In the genomic region with DNA sequence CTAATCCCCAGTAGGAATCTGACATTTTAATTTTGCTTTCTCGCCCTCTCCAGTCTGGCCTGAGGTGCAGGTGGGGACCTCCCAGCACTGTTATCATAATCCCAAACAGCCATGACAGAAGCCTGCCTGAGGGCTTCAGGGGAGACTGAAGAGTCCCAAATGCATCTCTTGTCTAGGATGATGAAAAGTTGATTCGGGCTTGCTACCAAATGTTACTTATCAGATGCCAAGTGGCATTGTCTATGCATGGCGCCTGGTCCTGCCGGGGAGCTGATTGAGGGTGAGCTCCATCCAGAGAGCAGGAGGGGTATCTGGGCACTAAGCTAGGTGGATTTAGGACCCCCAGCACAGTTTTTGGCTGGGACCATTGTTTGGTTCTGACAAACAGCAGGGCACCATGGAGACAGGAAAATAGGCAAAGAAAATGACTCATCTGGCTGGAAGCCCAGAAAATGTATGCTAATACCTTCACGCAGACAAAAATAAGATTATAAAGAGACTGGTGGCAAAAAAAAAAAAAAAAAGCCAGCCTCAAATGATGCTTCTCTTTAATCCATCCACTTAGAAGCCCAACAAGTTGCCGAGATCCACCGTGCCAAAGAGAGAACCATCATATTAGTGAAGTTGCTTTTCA, we compare ENCODE assay signal across 10 cellular contexts.
A peak's percentile ranks its signal among the peaks of the same experiment; 100 is the strongest.
DNase-seq lines count a peak whose midpoint lies in the region; ATAC-seq, FAIRE-seq and TF ChIP-seq lines count a peak whose summit lies in the region.
"Had no signal": no experiment of that assay in that cellular context is flagged by ENCODE, and none has a peak within 500 bp of the region (broad histone marks: within the 10 kb centered on the region; RNA-seq: fewer than 3 reads in every experiment).

No MANE protein-coding gene starts in this region.

- H3K27ac ChIP-seq in astrocyte (ENCODE audit: low read depth, low read length) (peak overlapping the region; percentile 70), HepG2 (ENCODE audit: extremely low read length, insufficient read depth, low read length) (no peak overlapping the region)

- H2AFZ ChIP-seq in astrocyte (ENCODE audit: low read depth, low read length) (no peak overlapping the region), HepG2 (ENCODE audit: low read length) (no peak overlapping the region)

- H3K9me3 Mint-ChIP-seq in astrocyte (ENCODE audit: unreplicated experiment) = peaks cover 2% of the 10 kb centered on the region
- no peaks in the 10 kb centered on the region for H3K9me3 Mint-ChIP-seq in activated naive CD4-positive, alpha-beta T cell treated with anti-CD3 and anti-CD28 coated beads, Interleukin-2, amount 10 ng/mL, durations not matched to agents 7 days and 5 days

- WGBS in HepG2 (ENCODE audit: low lambda C conversion rate) = 46% methylated on average over 7 of the region's 7 CpGs

- H3K36me3 ChIP-seq in astrocyte (ENCODE audit: insufficient read depth, low read length) (no peaks in the 10 kb centered on the region), HepG2 (replicated peaks in 1 of 2; ENCODE audit: control insufficient read depth in 1 of 2, insufficient read depth in 2 of 2, low read length in 2 of 2) (no peaks in the 10 kb centered on the region)

- BruUV-seq in HepG2 (replicated peaks; lab: Mats Ljungman, UMichigan) = no TSS peak

- H3K9ac ChIP-seq in astrocyte (ENCODE audit: low read length) (peak overlapping the region; percentile 51), HepG2 (ENCODE audit: insufficient read depth, low read depth, low read length) (no peak overlapping the region)

- H3K4me3 ChIP-seq in astrocyte (ENCODE audit: insufficient read depth, low read depth, low read length) (no peak overlapping the region), HepG2 (replicated peaks in 1 of 3; ENCODE audit: insufficient read depth in 1 of 3, low read depth in 2 of 3, low read length in 3 of 3) (no peak overlapping the region)

- no peak for TF ChIP-seq EP300 in HepG2 (IDR thresholded peaks at IDR 0.05; ENCODE audit: low read depth in 2 of 2, low read length in 2 of 2)
- TF ChIP-seq EP300 in HepG2 (CRISPR knock-in tag; IDR thresholded peaks at IDR 0.05; ENCODE audit: borderline replicate concordance) = no peak

- H3K9me3 ChIP-seq in astrocyte (ENCODE audit: insufficient read depth, low read depth, low read length) (peaks cover 3% of the 10 kb centered on the region), HepG2 (ENCODE audit: low read length) (no peaks in the 10 kb centered on the region)

- FAIRE-seq in astrocyte (lab: Jason Lieb, UNC) (no peak), HepG2 (lab: Jason Lieb, UNC) (no peak)

- no peak overlapping the region for H3K4me3 Mint-ChIP-seq in astrocyte (ENCODE audit: unreplicated experiment)
- H3K4me3 Mint-ChIP-seq in activated naive CD4-positive, alpha-beta T cell treated with anti-CD3 and anti-CD28 coated beads, Interleukin-2, amount 10 ng/mL, durations not matched to agents 7 days and 5 days = no peak overlapping the region

- H3K4me1 ChIP-seq in astrocyte (ENCODE audit: insufficient read depth, low read length) (peaks cover 36% of the 10 kb centered on the region), HepG2 (ENCODE audit: insufficient read depth, low read length) (peaks cover 43% of the 10 kb centered on the region)

- peaks cover 9% of the 10 kb centered on the region for H3K27me3 Mint-ChIP-seq in astrocyte (ENCODE audit: low read depth, unreplicated experiment)
- peaks cover 14% of the 10 kb centered on the region for H3K27me3 Mint-ChIP-seq in activated naive CD4-positive, alpha-beta T cell treated with anti-CD3 and anti-CD28 coated beads, Interleukin-2, amount 10 ng/mL, durations not matched to agents 7 days and 5 days

- no peak for TF ChIP-seq POLR2A in HepG2 (IDR thresholded peaks at IDR 0.05; ENCODE audit: insufficient read depth in 1 of 2, low read depth in 2 of 2, low read length in 2 of 2)

- in situ Hi-C loops in HepG2 (cut with HindIII; ENCODE audit: extremely low pct_ligation_motif_present, low pct_unique_long_range_greater_than_20kb) = no loop called here

- no peaks in the 10 kb centered on the region for H3K36me3 Mint-ChIP-seq in astrocyte (ENCODE audit: low read depth, unreplicated experiment)
- H3K36me3 Mint-ChIP-seq in activated naive CD4-positive, alpha-beta T cell treated with anti-CD3 and anti-CD28 coated beads, Interleukin-2, amount 10 ng/mL, durations not matched to agents 7 days and 5 days = no peaks in the 10 kb centered on the region

- H3K79me2 ChIP-seq in astrocyte (ENCODE audit: insufficient read depth, low read length) (no peaks in the 10 kb centered on the region), HepG2 (ENCODE audit: insufficient read depth, low read length) (no peaks in the 10 kb centered on the region)

- ATAC-seq in HepG2 (no peak), HG02678 (IDR thresholded peaks at IDR 0.05; ENCODE audit: unreplicated experiment) (no peak)
- ATAC-seq: activated CD4-positive, CD25-positive, alpha-beta regulatory T cell treated with anti-CD3 and anti-CD28 coated beads, Interleukin-2, amount 50 U/mL, for 24 hours had no signal

- H3K27me3 ChIP-seq in astrocyte (ENCODE audit: insufficient read depth, low read length) (no peaks in the 10 kb centered on the region), HepG2 (ENCODE audit: control insufficient read depth in 1 of 2, insufficient read depth in 2 of 2, low read length in 2 of 2) (no peaks in the 10 kb centered on the region)

- H4K20me1 ChIP-seq in astrocyte (ENCODE audit: insufficient read depth, low read length) (no peaks in the 10 kb centered on the region), HepG2 (ENCODE audit: insufficient read depth, low read length) (no peaks in the 10 kb centered on the region)

- peak overlapping the region; percentile 88 for H3K27ac Mint-ChIP-seq in astrocyte (ENCODE audit: unreplicated experiment)
- no peak overlapping the region for H3K27ac Mint-ChIP-seq in activated naive CD4-positive, alpha-beta T cell treated with anti-CD3 and anti-CD28 coated beads, Interleukin-2, amount 10 ng/mL, durations not matched to agents 7 days and 5 days

- TF ChIP-seq CTCF in astrocyte (IDR thresholded peaks at IDR 0.05; ENCODE audit: insufficient read depth, low read depth, low read length) (no peak), HepG2 (CRISPR knock-in tag; IDR thresholded peaks at IDR 0.05) (no peak), GM10248 (IDR thresholded peaks at IDR 0.05; ENCODE audit: control extremely low read depth, extremely low read depth, low read depth, missing control alignments) (no peak)

- no peak for TF ChIP-seq RAD21 in HepG2 (CRISPR knock-in tag; IDR thresholded peaks at IDR 0.05)

- DNase-seq in COLO829 (ENCODE audit: low spot score) (peak; percentile 76), NCI-H1694 (lab: John Stamatoyannopoulos, UW) (peak; percentile 94), astrocyte (ENCODE audit: low read depth) (peak; percentile 87), HepG2 (ENCODE audit: low spot score) (peak; percentile 73), GM10248 (ENCODE audit: extremely low spot score) (no peak), posterior vena cava (ENCODE audit: low spot score) (no peak)
- DNase-seq in activated naive CD4-positive, alpha-beta T cell treated with anti-CD3 and anti-CD28 coated beads, Interleukin-2, amount 10 ng/mL, durations not matched to agents 7 days and 5 days = no peak
- DNase-seq: GF-D8 had no signal

- intact Hi-C loops in HepG2 (cut with micrococcal nuclease; ENCODE audit: unreplicated experiment) (no loop called here), posterior vena cava (cut with DNase I) (loop anchor here in 1 of 2 donors (10.0 kb wide), 2 partner anchors 514 to 614 kb away; partner anchors contain the start of gene SULF2)

- CTCF ChIA-PET in HepG2 (lab: Yijun Ruan, JAX; ENCODE audit: low intra/inter-chr PET ratio, low total read pairs) = no interaction called here
- CTCF ChIA-PET in GM10248 (lab: Yijun Ruan, JAX) = no interaction called here
- CTCF ChIA-PET in activated naive CD4-positive, alpha-beta T cell treated with anti-CD3 and anti-CD28 coated beads, Interleukin-2, amount 10 ng/mL, durations not matched to agents 7 days and 5 days (lab: Charles Lee) = no interaction called here

- peaks cover 33% of the 10 kb centered on the region for H3K4me1 Mint-ChIP-seq in astrocyte (ENCODE audit: low read depth, unreplicated experiment)
- no peaks in the 10 kb centered on the region for H3K4me1 Mint-ChIP-seq in activated naive CD4-positive, alpha-beta T cell treated with anti-CD3 and anti-CD28 coated beads, Interleukin-2, amount 10 ng/mL, durations not matched to agents 7 days and 5 days

- POLR2A ChIA-PET in HepG2 (lab: Yijun Ruan, JAX) (no interaction called here), GM10248 (lab: Yijun Ruan, JAX) (no interaction called here)

- H3K4me2 ChIP-seq in astrocyte (ENCODE audit: low read length) (peak overlapping the region; percentile 60), HepG2 (ENCODE audit: low read depth, low read length) (no peak overlapping the region)

TF ChIP-seq in HepG2, 621 proteins besides CTCF, POLR2A, EP300 and RAD21 (continues in another document):
- TF ChIP-seq ZNF326 (CRISPR knock-in tag; IDR thresholded peaks at IDR 0.05; ENCODE audit: borderline replicate concordance) (no peak), STAT5B (CRISPR knock-in tag; IDR thresholded peaks at IDR 0.05) (no peak), FOSL2 (CRISPR knock-in tag; IDR thresholded peaks at IDR 0.05) (peak; percentile 34; the same call in 1 of the 2 replicates), ZNF589 (CRISPR knock-in tag; conservative IDR thresholded peaks at IDR 0.05) (no peak), RFX1 (IDR thresholded peaks at IDR 0.05) (peak; percentile 31; the same call in 1 of the 2 replicates), ZFP37 (CRISPR knock-in tag; IDR thresholded peaks at IDR 0.05; ENCODE audit: borderline replicate concordance) (no peak), ZMYM3 (CRISPR knock-in tag; IDR thresholded peaks at IDR 0.05) (no peak), ZNF33B (CRISPR knock-in tag; IDR thresholded peaks at IDR 0.05) (no peak), ZNF329 (CRISPR knock-in tag; IDR thresholded peaks at IDR 0.05; ENCODE audit: low read depth) (no peak)
- TF ChIP-seq, protein P1, sequence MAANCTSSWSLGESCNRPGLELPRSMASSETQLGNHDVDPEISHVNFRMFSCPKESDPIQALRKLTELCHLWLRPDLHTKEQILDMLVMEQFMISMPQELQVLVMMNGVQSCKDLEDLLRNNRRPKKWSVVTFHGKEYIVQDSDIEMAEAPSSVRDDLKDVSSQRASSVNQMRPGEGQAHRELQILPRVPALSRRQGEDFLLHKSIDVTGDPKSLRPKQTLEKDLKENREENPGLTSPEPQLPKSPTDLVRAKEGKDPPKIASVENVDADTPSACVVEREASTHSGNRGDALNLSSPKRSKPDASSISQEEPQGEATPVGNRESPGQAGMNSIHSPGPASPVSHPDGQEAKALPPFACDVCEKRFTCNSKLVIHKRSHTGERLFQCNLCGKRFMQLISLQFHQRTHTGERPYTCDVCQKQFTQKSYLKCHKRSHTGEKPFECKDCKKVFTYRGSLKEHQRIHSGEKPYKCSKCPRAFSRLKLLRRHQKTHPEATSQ (CRISPR knock-in tag; IDR thresholded peaks at IDR 0.05; ENCODE audit: borderline replicate concordance) = no peak

Comparison
In these comparisons a context has a peak if more than half of its experiments do, and no peak if none do; other contexts are left out.
1. DNase-seq: peak in COLO829 (single experiment), NCI-H1694 (single experiment), astrocyte (single experiment) and HepG2 (single experiment); none in GM10248 (single experiment), posterior vena cava (single experiment) and activated naive CD4-positive, alpha-beta T cell treated with anti-CD3 and anti-CD28 coated beads, Interleukin-2, amount 10 ng/mL, durations not matched to agents 7 days and 5 days (single experiment).